In the genomic region with DNA sequence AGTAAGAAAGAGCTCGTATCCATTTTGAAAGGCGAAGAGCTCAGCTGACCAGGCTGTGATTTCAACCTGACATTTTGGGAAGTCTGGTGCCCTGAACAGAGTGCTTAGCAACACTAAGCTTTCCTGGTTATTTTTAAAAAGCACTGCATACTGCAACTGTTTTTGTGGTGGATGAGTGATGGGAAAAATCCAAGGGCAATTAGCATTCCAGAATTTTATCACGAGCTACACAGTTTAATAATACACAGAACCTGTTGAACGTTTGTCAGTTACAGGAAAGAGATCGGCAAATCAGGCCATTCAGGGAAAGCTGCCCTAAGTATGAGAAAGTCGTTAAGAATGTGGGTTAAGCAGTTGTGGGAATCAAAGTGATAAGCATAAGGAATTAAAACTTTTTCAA, we compare ENCODE assay signal across 13 cellular contexts. TPM values are rescaled to one million over a fixed set of nuclear protein-coding genes. Genes with fewer than 3 reads are reported as not detected.
DNase-seq lines count a peak whose midpoint lies in the region; ATAC-seq, FAIRE-seq and TF ChIP-seq lines count a peak whose summit lies in the region.
"Had no signal": no experiment of that assay in that cellular context is flagged by ENCODE, and none has a peak within 500 bp of the region (broad histone marks: within the 10 kb centered on the region; RNA-seq: fewer than 3 reads in every experiment).

No MANE protein-coding gene starts in this region.

- H3K9me3 Mint-ChIP-seq in astrocyte (ENCODE audit: unreplicated experiment), result no peaks in the 10 kb centered on the region
- H3K9me3 Mint-ChIP-seq in activated T-cell treated with anti-CD3 and anti-CD28 coated beads, Interleukin-2, amount 50 U/mL, for 4 hours, result no peaks in the 10 kb centered on the region
- H3K9me3 Mint-ChIP-seq: brain; CD4-positive, CD25-positive, alpha-beta regulatory T cell; T-helper 1 cell treated with Interleukin-12 subunit alpha and Interleukin-12 subunit beta and Interleukin-4 antibody, amounts not matched to agents 30 μg/mL and 1 μg/mL, for 36 hours had no signal

- peak; percentile 84 for ATAC-seq in left ventricle myocardium superior
- no peak for ATAC-seq in GM21515 (IDR thresholded peaks at IDR 0.05; ENCODE audit: unreplicated experiment)
- no peak for ATAC-seq in activated T-cell treated with anti-CD3 and anti-CD28 coated beads, Interleukin-2, amount 50 U/mL, for 4 hours
- no peak for ATAC-seq in HG03159 (IDR thresholded peaks at IDR 0.05; ENCODE audit: unreplicated experiment)
- ATAC-seq: activated CD8-positive, alpha-beta memory T cell treated with anti-CD3 and anti-CD28 coated beads, Interleukin-2, amount 10 ng/mL, durations not matched to agents 7 days and 5 days had no signal

- H3K4me2 ChIP-seq in astrocyte (ENCODE audit: low read length), result peak overlapping the region; percentile 37

- H3K27ac ChIP-seq in astrocyte (ENCODE audit: low read depth, low read length), result peak overlapping the region; percentile 75

- peak; percentile 99 for FAIRE-seq in astrocyte (lab: Jason Lieb, UNC)

- peaks cover 20% of the 10 kb centered on the region for H3K36me3 ChIP-seq in astrocyte (ENCODE audit: insufficient read depth, low read length)

- peaks cover 8% of the 10 kb centered on the region for H3K36me3 Mint-ChIP-seq in astrocyte (ENCODE audit: low read depth, unreplicated experiment)
- peaks cover 66% of the 10 kb centered on the region for H3K36me3 Mint-ChIP-seq in activated T-cell treated with anti-CD3 and anti-CD28 coated beads, Interleukin-2, amount 50 U/mL, for 4 hours (ENCODE audit: insufficient read depth)

- H3K4me1 Mint-ChIP-seq in astrocyte (ENCODE audit: low read depth, unreplicated experiment), result peaks cover 15% of the 10 kb centered on the region
- H3K4me1 Mint-ChIP-seq in activated T-cell treated with anti-CD3 and anti-CD28 coated beads, Interleukin-2, amount 50 U/mL, for 4 hours (ENCODE audit: low read depth), result no peaks in the 10 kb centered on the region

- peak; percentile 93 for DNase-seq in AG10803 (ENCODE audit: low read depth)
- peak; percentile 96 for DNase-seq in astrocyte (ENCODE audit: low read depth)
- no peak for DNase-seq in left ventricle myocardium superior
- DNase-seq in renal cortical epithelial cell (ENCODE audit: low read depth), result peak; percentile 99
- no peak for DNase-seq in activated T-cell treated with anti-CD3 and anti-CD28 coated beads, Interleukin-2, amount 50 U/mL, for 4 hours
- DNase-seq in GM19238 (ENCODE audit: insufficient read length, low spot score), result no peak
- DNase-seq: activated CD8-positive, alpha-beta memory T cell treated with anti-CD3 and anti-CD28 coated beads, Interleukin-2, amount 10 ng/mL, durations not matched to agents 7 days and 5 days; CD4-positive, CD25-positive, alpha-beta regulatory T cell; stimulated activated CD4-positive, alpha-beta T cell treated with anti-CD3 and anti-CD28 coated beads, Interleukin-4, amount 100 ng/mL, for 24 hours had no signal

- no peak overlapping the region for H3K4me3 Mint-ChIP-seq in astrocyte (ENCODE audit: unreplicated experiment)
- H3K4me3 Mint-ChIP-seq in activated T-cell treated with anti-CD3 and anti-CD28 coated beads, Interleukin-2, amount 50 U/mL, for 4 hours, result no peak overlapping the region
- H3K4me3 Mint-ChIP-seq: activated CD8-positive, alpha-beta memory T cell treated with anti-CD3 and anti-CD28 coated beads, Interleukin-2, amount 10 ng/mL, durations not matched to agents 7 days and 5 days; brain; CD4-positive, CD25-positive, alpha-beta regulatory T cell; T-helper 1 cell treated with Interleukin-12 subunit alpha and Interleukin-12 subunit beta and Interleukin-4 antibody, amounts not matched to agents 30 μg/mL and 1 μg/mL, for 36 hours had no signal

- H3K79me2 ChIP-seq in astrocyte (ENCODE audit: insufficient read depth, low read length), result peaks cover 14% of the 10 kb centered on the region

- TF ChIP-seq CTCF in AG10803 (conservative IDR thresholded peaks at IDR 0.05; ENCODE audit: low read length), result no peak
- no peak for TF ChIP-seq CTCF in astrocyte (IDR thresholded peaks at IDR 0.05; ENCODE audit: insufficient read depth, low read depth, low read length)

- no peak overlapping the region for H3K27ac Mint-ChIP-seq in astrocyte (ENCODE audit: unreplicated experiment)
- H3K27ac Mint-ChIP-seq: activated CD8-positive, alpha-beta memory T cell treated with anti-CD3 and anti-CD28 coated beads, Interleukin-2, amount 10 ng/mL, durations not matched to agents 7 days and 5 days; CD4-positive, CD25-positive, alpha-beta regulatory T cell; T-helper 1 cell treated with Interleukin-12 subunit alpha and Interleukin-12 subunit beta and Interleukin-4 antibody, amounts not matched to agents 30 μg/mL and 1 μg/mL, for 36 hours had no signal

- intact Hi-C loops in left ventricle myocardium superior (cut with micrococcal nuclease), result no loop called here

- H2AFZ ChIP-seq in astrocyte (ENCODE audit: low read depth, low read length), result no peak overlapping the region

- H3K27me3 Mint-ChIP-seq in astrocyte (ENCODE audit: low read depth, unreplicated experiment), result no peaks in the 10 kb centered on the region
- H3K27me3 Mint-ChIP-seq in activated T-cell treated with anti-CD3 and anti-CD28 coated beads, Interleukin-2, amount 50 U/mL, for 4 hours (ENCODE audit: low read depth), result no peaks in the 10 kb centered on the region
- H3K27me3 Mint-ChIP-seq: activated CD8-positive, alpha-beta memory T cell treated with anti-CD3 and anti-CD28 coated beads, Interleukin-2, amount 10 ng/mL, durations not matched to agents 7 days and 5 days; brain; CD4-positive, CD25-positive, alpha-beta regulatory T cell had no signal

- peaks cover 22% of the 10 kb centered on the region for H3K4me1 ChIP-seq in astrocyte (ENCODE audit: insufficient read depth, low read length)

- no peaks in the 10 kb centered on the region for H3K27me3 ChIP-seq in astrocyte (ENCODE audit: insufficient read depth, low read length)

- no peaks in the 10 kb centered on the region for H4K20me1 ChIP-seq in astrocyte (ENCODE audit: insufficient read depth, low read length)

- H3K4me3 ChIP-seq in AG10803 (ENCODE audit: low read length) (no peak overlapping the region), astrocyte (ENCODE audit: insufficient read depth, low read depth, low read length) (no peak overlapping the region)

- H3K9ac ChIP-seq in astrocyte (ENCODE audit: low read length), result peak overlapping the region; percentile 71

- H3K9me3 ChIP-seq in astrocyte (ENCODE audit: insufficient read depth, low read depth, low read length), result no peaks in the 10 kb centered on the region

RNA-seq across cellular contexts. Expression of gene PUM3, which starts 25.9 kb away (rescaled TPM):
- 58.0 and 64.2 TPM in 2 replicates for total RNA-seq in astrocyte
- 12.5 TPM for total RNA-seq in left ventricle myocardium superior
- total RNA-seq in renal cortical epithelial cell, result 53.8 and 67.5 TPM in 2 replicates
- total RNA-seq in activated T-cell treated with anti-CD3 and anti-CD28 coated beads, Interleukin-2, amount 50 U/mL, for 4 hours, result 100 to 1,000 TPM; 201 to 216 (median 211) TPM

Comparison
In these comparisons a context has a peak if more than half of its experiments do, and no peak if none do; other contexts are left out.
1. DNase-seq: peak in AG10803 (single experiment), astrocyte (single experiment) and renal cortical epithelial cell (single experiment); none in left ventricle myocardium superior (single experiment), activated T-cell treated with anti-CD3 and anti-CD28 coated beads, Interleukin-2, amount 50 U/mL, for 4 hours (single experiment) and GM19238 (single experiment).